ENCODE assay signal across 8 cellular contexts in the genomic region with DNA sequence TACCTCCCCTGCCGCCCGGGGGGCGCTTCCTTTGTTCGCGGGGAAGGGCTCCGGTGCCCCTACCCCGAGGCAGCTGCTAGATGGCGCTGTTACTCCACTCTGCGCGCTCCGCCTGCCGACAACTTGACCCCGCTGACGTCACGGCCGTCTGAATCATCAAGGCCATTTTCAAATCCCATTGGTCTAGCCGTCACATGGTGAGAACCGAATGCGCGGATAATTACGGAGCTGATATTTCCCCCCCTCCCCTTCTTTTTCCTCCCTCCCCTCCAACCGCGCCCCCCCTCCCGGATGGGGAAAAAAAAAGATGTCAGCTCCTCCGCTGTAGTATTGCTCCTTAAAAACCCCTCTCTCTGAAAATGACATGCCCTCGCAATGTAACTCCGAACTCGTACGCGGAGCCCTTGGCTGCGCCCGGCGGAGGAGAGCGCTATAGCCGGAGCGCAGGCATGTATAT. TPM values are rescaled to one million over a fixed set of nuclear protein-coding genes. Genes with fewer than 3 reads are reported as not detected.
DNase-seq lines count a peak whose midpoint lies in the region; ATAC-seq and TF ChIP-seq lines count a peak whose summit lies in the region.

A gene (plus strand): TSS at position 246 of the 457 bp plus-strand sequence. CDS start 114 bp downstream, at position 360.

- H3K4me3 ChIP-seq in choroid plexus epithelial cell (ENCODE audit: low read depth, low read length) (no peak within 1 kb of the TSS), lower leg skin (ENCODE audit: low read depth, poor library complexity, severe bottlenecking) (peak within 1 kb of the TSS; percentile 41)

- POLR2A ChIA-PET in activated B cell treated with CpG ODN at 0.5 μM for 24 hours (lab: Charles Lee), result interaction anchor here (0.7 to 1.7 kb wide), 3 partner anchors 9 to 223 kb away, joined by 4 to 6 read pairs (median 5); no protein-coding TSS in a partner anchor

- DNase-seq in AG09319 (ENCODE audit: extremely low read depth, low read depth) (peak; percentile 11), NCI-H2107 treated with DMSO at 0.1 percent for 48 hours (lab: John Stamatoyannopoulos, UW; ENCODE audit: unreplicated experiment) (peak; percentile 24), activated B cell treated with CpG ODN at 0.5 μM for 24 hours (no peak), choroid plexus epithelial cell (ENCODE audit: low read depth) (peak; percentile 22), lower leg skin (ENCODE audit: low spot score in 2 of 2) (peak; percentile 97 to 99)
- peak; percentile 55 for DNase-seq in stimulated activated CD8-positive, alpha-beta memory T cell treated with anti-CD3 and anti-CD28 coated beads, Interleukin-12 subunit alpha, Interleukin-12 subunit beta, amount 100 ng/mL, for 24 hours (ENCODE audit: extremely low read depth)

- no peaks in the 10 kb centered on the region for H3K9me3 Mint-ChIP-seq in activated B cell treated with CpG ODN at 0.5 μM for 24 hours

- CTCF ChIA-PET in activated B cell treated with CpG ODN at 0.5 μM for 24 hours (lab: Charles Lee), result interaction anchor here (0.6 to 3.5 kb wide), 2 partner anchors 13 to 21 kb away, joined by 3 to 13 read pairs; no protein-coding TSS in a partner anchor

- TF ChIP-seq CTCF in AG09319 (IDR thresholded peaks at IDR 0.05; ENCODE audit: low read depth, low read length) (peak; percentile 44), activated B cell treated with CpG ODN at 0.5 μM for 24 hours (IDR thresholded peaks at IDR 0.05) (no peak), choroid plexus epithelial cell (conservative IDR thresholded peaks at IDR 0.05; ENCODE audit: low read depth, low read length) (peak; percentile 25), lower leg skin (IDR thresholded peaks at IDR 0.05) (peak in 1 of 3 donors; percentile 53)

- peaks cover 88% of the 10 kb centered on the region for H3K27me3 Mint-ChIP-seq in activated B cell treated with CpG ODN at 0.5 μM for 24 hours

- intact Hi-C loops in activated B cell treated with CpG ODN at 0.5 μM for 24 hours (cut with micrococcal nuclease), result loop anchor here (5.0 kb wide), 1 partner anchor 193 kb away; no protein-coding TSS in a partner anchor
- intact Hi-C loops in lower leg skin (cut with DNase I; ENCODE audit: low total_unique reads), result no loop called here

- peak within 1 kb of the TSS; percentile 56 for H3K27ac Mint-ChIP-seq in activated B cell treated with CpG ODN at 0.5 μM for 24 hours

- peak within 1 kb of the TSS; percentile 15 for H3K4me3 Mint-ChIP-seq in activated B cell treated with CpG ODN at 0.5 μM for 24 hours

- no peak for TF ChIP-seq POLR2A in lower leg skin (IDR thresholded peaks at IDR 0.05)
- no peak for TF ChIP-seq POLR2A in GM18505 (IDR thresholded peaks at IDR 0.05; ENCODE audit: borderline replicate concordance, extremely low read depth, insufficient read depth, insufficient read length)

- WGBS in lower leg skin, 2 donors, result 1 to 2% methylated on average over 36 of the region's 36 CpGs

- ATAC-seq in GM19395 (IDR thresholded peaks at IDR 0.05; ENCODE audit: unreplicated experiment) (peak; percentile 61), activated B cell treated with CpG ODN at 0.5 μM for 24 hours (ENCODE audit: low read depth) (peak; percentile 37), GM18505 (IDR thresholded peaks at IDR 0.05; ENCODE audit: unreplicated experiment) (no peak)

- peaks cover 28% of the 10 kb centered on the region for H3K4me1 Mint-ChIP-seq in activated B cell treated with CpG ODN at 0.5 μM for 24 hours

- H3K36me3 Mint-ChIP-seq in activated B cell treated with CpG ODN at 0.5 μM for 24 hours (ENCODE audit: low read depth), result no peaks in the 10 kb centered on the region

RNA-seq across cellular contexts. Expression of the gene that starts here (rescaled TPM):
- total RNA-seq in activated B cell treated with CpG ODN at 0.5 μM for 24 hours (not detected in 2 replicates), lower leg skin (10 to 100 TPM; 14.2 to 35.9 (median 23.4) TPM)

Comparison
In these comparisons a context has a peak if more than half of its experiments do, and no peak if none do; other contexts are left out.
1. RNA of the gene that starts here (total RNA-seq): 14.2 to 35.9 TPM in lower leg skin; not detected in activated B cell treated with CpG ODN at 0.5 μM for 24 hours; every median in the first group is over 10 times any median in the second.
2. Peak in ATAC-seq in activated B cell treated with CpG ODN at 0.5 μM for 24 hours; RNA of the gene not detected or under 1 TPM.